Comparison of ENCODE assay signal across 1 cellular context in genomic region chr3:5186089-5186853, GRCh38.
A peak's percentile ranks its signal among the peaks of the same experiment; 100 is the strongest.
TF ChIP-seq lines count a peak whose summit lies in the region.

No MANE protein-coding gene starts in this region.

TF ChIP-seq in K562, 482 proteins besides CTCF, POLR2A, EP300 and RAD21 (continued from another document and continues in another):
- TF ChIP-seq, protein P1, sequence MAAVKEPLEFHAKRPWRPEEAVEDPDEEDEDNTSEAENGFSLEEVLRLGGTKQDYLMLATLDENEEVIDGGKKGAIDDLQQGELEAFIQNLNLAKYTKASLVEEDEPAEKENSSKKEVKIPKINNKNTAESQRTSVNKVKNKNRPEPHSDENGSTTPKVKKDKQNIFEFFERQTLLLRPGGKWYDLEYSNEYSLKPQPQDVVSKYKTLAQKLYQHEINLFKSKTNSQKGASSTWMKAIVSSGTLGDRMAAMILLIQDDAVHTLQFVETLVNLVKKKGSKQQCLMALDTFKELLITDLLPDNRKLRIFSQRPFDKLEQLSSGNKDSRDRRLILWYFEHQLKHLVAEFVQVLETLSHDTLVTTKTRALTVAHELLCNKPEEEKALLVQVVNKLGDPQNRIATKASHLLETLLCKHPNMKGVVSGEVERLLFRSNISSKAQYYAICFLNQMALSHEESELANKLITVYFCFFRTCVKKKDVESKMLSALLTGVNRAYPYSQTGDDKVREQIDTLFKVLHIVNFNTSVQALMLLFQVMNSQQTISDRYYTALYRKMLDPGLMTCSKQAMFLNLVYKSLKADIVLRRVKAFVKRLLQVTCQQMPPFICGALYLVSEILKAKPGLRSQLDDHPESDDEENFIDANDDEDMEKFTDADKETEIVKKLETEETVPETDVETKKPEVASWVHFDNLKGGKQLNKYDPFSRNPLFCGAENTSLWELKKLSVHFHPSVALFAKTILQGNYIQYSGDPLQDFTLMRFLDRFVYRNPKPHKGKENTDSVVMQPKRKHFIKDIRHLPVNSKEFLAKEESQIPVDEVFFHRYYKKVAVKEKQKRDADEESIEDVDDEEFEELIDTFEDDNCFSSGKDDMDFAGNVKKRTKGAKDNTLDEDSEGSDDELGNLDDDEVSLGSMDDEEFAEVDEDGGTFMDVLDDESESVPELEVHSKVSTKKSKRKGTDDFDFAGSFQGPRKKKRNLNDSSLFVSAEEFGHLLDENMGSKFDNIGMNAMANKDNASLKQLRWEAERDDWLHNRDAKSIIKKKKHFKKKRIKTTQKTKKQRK (IDR thresholded peaks at IDR 0.05; ENCODE audit: borderline replicate concordance, low read depth, low read length): no peak
- TF ChIP-seq IRF9 (tag; IDR thresholded peaks at IDR 0.05) (no peak), ZNF311 (CRISPR knock-in tag; IDR thresholded peaks at IDR 0.05) (no peak), U2AF2 (optimal IDR thresholded peaks at IDR 0.05; ENCODE audit: low read depth, low read length) (no peak), HOXB6 (CRISPR knock-in tag; IDR thresholded peaks at IDR 0.05; ENCODE audit: borderline replicate concordance) (no peak), CBX2 (IDR thresholded peaks at IDR 0.05; ENCODE audit: insufficient read depth, low read length, poor library complexity, severe bottlenecking) (no peak), E4F1 (CRISPR knock-in tag; IDR thresholded peaks at IDR 0.05; ENCODE audit: borderline replicate concordance) (peak; percentile 29; the same call in 1 of the 2 replicates), ZBTB49 (CRISPR knock-in tag; IDR thresholded peaks at IDR 0.05; ENCODE audit: borderline replicate concordance) (no peak), HNRNPLL (IDR thresholded peaks at IDR 0.05; ENCODE audit: low read depth, low read length, poor library complexity, severe bottlenecking) (no peak), SMAD1 (IDR thresholded peaks at IDR 0.05; ENCODE audit: low read depth, low read length, partially characterized antibody) (no peak), RBM14 (IDR thresholded peaks at IDR 0.05; ENCODE audit: borderline replicate concordance, insufficient read depth, low read depth, low read length) (no peak), UBTF (IDR thresholded peaks at IDR 0.05; ENCODE audit: borderline replicate concordance in 1 of 2, low read depth in 2 of 2, low read length in 2 of 2) (0 out of 4 replicates have a peak, but pooled peaks of 1 of the 2 experiments have one; percentile 23), ZNF436 (CRISPR knock-in tag; IDR thresholded peaks at IDR 0.05) (0 out of 2 replicates have a peak, but pooled peaks have one; percentile 46), THRB (CRISPR knock-in tag; conservative IDR thresholded peaks at IDR 0.05) (0 out of 2 replicates have a peak, but pooled peaks have one; percentile 7), FOXO4 (CRISPR knock-in tag; IDR thresholded peaks at IDR 0.05) (0 out of 2 replicates have a peak, but pooled peaks have one; percentile 52), RFX7 (CRISPR knock-in tag; IDR thresholded peaks at IDR 0.05) (no peak), CEBPG (CRISPR knock-in tag; IDR thresholded peaks at IDR 0.05) (peak; percentile 29; the same call in 1 of the 2 replicates), CEBPG (tag; conservative IDR thresholded peaks at IDR 0.05 in 1 of 2, IDR thresholded peaks at IDR 0.05 in 1 of 2) (peak in 1 of 2 experiments; percentile 44; a peak in 1 of 4 replicates), ARID3B (CRISPR knock-in tag; IDR thresholded peaks at IDR 0.05; ENCODE audit: borderline replicate concordance) (no peak), HDGF (IDR thresholded peaks at IDR 0.05) (0 out of 2 replicates have a peak, but pooled peaks have one; percentile 30), ZNF778 (CRISPR knock-in tag; IDR thresholded peaks at IDR 0.05) (no peak), GTF2E2 (tag; IDR thresholded peaks at IDR 0.05) (0 out of 2 replicates have a peak, but pooled peaks have one; percentile 36), SUPT5H (IDR thresholded peaks at IDR 0.05) (peak; percentile 23; the same call in 1 of the 2 replicates), MAX (CRISPR knock-in tag; IDR thresholded peaks at IDR 0.05) (no peak), ZNF174 (CRISPR knock-in tag; IDR thresholded peaks at IDR 0.05) (no peak), USF1 (CRISPR knock-in tag; IDR thresholded peaks at IDR 0.05) (no peak)
- TF ChIP-seq, protein P2, sequence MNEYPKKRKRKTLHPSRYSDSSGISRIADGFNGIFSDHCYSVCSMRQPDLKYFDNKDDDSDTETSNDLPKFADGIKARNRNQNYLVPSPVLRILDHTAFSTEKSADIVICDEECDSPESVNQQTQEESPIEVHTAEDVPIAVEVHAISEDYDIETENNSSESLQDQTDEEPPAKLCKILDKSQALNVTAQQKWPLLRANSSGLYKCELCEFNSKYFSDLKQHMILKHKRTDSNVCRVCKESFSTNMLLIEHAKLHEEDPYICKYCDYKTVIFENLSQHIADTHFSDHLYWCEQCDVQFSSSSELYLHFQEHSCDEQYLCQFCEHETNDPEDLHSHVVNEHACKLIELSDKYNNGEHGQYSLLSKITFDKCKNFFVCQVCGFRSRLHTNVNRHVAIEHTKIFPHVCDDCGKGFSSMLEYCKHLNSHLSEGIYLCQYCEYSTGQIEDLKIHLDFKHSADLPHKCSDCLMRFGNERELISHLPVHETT (CRISPR knock-in tag; conservative IDR thresholded peaks at IDR 0.05 in 1 of 2, IDR thresholded peaks at IDR 0.05 in 1 of 2): no peak
- TF ChIP-seq, protein P3, sequence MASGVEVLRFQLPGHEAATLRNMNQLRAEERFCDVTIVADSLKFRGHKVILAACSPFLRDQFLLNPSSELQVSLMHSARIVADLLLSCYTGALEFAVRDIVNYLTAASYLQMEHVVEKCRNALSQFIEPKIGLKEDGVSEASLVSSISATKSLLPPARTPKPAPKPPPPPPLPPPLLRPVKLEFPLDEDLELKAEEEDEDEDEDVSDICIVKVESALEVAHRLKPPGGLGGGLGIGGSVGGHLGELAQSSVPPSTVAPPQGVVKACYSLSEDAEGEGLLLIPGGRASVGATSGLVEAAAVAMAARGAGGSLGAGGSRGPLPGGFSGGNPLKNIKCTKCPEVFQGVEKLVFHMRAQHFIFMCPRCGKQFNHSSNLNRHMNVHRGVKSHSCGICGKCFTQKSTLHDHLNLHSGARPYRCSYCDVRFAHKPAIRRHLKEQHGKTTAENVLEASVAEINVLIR (CRISPR knock-in tag; IDR thresholded peaks at IDR 0.05): no peak
- TF ChIP-seq, protein P4, sequence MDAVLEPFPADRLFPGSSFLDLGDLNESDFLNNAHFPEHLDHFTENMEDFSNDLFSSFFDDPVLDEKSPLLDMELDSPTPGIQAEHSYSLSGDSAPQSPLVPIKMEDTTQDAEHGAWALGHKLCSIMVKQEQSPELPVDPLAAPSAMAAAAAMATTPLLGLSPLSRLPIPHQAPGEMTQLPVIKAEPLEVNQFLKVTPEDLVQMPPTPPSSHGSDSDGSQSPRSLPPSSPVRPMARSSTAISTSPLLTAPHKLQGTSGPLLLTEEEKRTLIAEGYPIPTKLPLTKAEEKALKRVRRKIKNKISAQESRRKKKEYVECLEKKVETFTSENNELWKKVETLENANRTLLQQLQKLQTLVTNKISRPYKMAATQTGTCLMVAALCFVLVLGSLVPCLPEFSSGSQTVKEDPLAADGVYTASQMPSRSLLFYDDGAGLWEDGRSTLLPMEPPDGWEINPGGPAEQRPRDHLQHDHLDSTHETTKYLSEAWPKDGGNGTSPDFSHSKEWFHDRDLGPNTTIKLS (IDR thresholded peaks at IDR 0.05; ENCODE audit: borderline replicate concordance, low read depth): no peak
